8 cellular contexts compared by ENCODE assay signal in genomic region chr1:174990382-174990999, GRCh38. TPM values are rescaled to one million over a fixed set of nuclear protein-coding genes. Genes with fewer than 3 reads are reported as not detected.
DNase-seq lines count a peak whose midpoint lies in the region; ATAC-seq and TF ChIP-seq lines count a peak whose summit lies in the region.

No MANE protein-coding gene starts in this region.

- H3K36me3 ChIP-seq in SJSA1 (no peaks in the 10 kb centered on the region; the same call in 1 of the 2 replicates), GM23338 (ENCODE audit: insufficient read depth) (peaks cover 44% of the 10 kb centered on the region)

- H3K27ac Mint-ChIP-seq in GM23338 = no peak overlapping the region

- no peaks in the 10 kb centered on the region for H3K9me2 ChIP-seq in GM23338 (ENCODE audit: insufficient read depth)

- H2AFZ ChIP-seq in GM23338 = no peak overlapping the region

- H3K4me1 Mint-ChIP-seq in GM23338 = no peaks in the 10 kb centered on the region; the same call in 2 of the 3 replicates

- peak overlapping the region; percentile 69 for H3K27ac ChIP-seq in SJSA1
- H3K27ac ChIP-seq in GM23338 (ENCODE audit: low read depth) = no peak overlapping the region

- no peak overlapping the region for H3K4me2 ChIP-seq in GM23338

- H3K36me3 Mint-ChIP-seq in GM23338 (ENCODE audit: low read depth) = peaks cover 54% of the 10 kb centered on the region

- H4K20me1 ChIP-seq in GM23338 (replicated peaks; ENCODE audit: insufficient read depth) = no peaks in the 10 kb centered on the region; the same call in 1 of the 2 replicates

- H3K4me3 ChIP-seq in SJSA1 (peak overlapping the region; percentile 27), epithelial cell of proximal tubule (ENCODE audit: low read depth, low read length) (peak overlapping the region; percentile 58), GM23338 (no peak overlapping the region)

- TF ChIP-seq CTCF in epithelial cell of proximal tubule (conservative IDR thresholded peaks at IDR 0.05; ENCODE audit: low read depth, low read length) = no peak
- no peak for TF ChIP-seq CTCF in omental fat pad (IDR thresholded peaks at IDR 0.05)
- no peak for TF ChIP-seq CTCF in GM23338 (conservative IDR thresholded peaks at IDR 0.05; ENCODE audit: low read depth in 2 of 2)

- peaks cover 26% of the 10 kb centered on the region; the same call in 1 of the 2 replicates for H3F3A ChIP-seq in GM23338 (replicated peaks; ENCODE audit: low read depth)

- peak; percentile 70 for DNase-seq in Caki2 (ENCODE audit: low read depth)
- peak in 1 of 2 experiments; percentile 70 for DNase-seq in SJSA1 (ENCODE audit: low read depth in 1 of 2, low spot score in 2 of 2)
- no peak for DNase-seq in epithelial cell of proximal tubule (ENCODE audit: low read depth)
- no peak for DNase-seq in omental fat pad (ENCODE audit: low spot score)
- no peak for DNase-seq in GM23338 (ENCODE audit: low spot score)

- peaks cover 2% of the 10 kb centered on the region; the same call in 1 of the 2 replicates for H3K79me2 ChIP-seq in GM23338 (replicated peaks; ENCODE audit: insufficient read depth)

- H3K9me3 Mint-ChIP-seq in GM23338 = no peaks in the 10 kb centered on the region

- no peak overlapping the region for H3K4me3 Mint-ChIP-seq in GM23338

- ATAC-seq in HG03108 (IDR thresholded peaks at IDR 0.05; ENCODE audit: unreplicated experiment) (peak; percentile 52), omental fat pad (ENCODE audit: low FRiP score) (peak; percentile 91), HG03196 (IDR thresholded peaks at IDR 0.05; ENCODE audit: unreplicated experiment) (no peak), HG02763 (IDR thresholded peaks at IDR 0.05; ENCODE audit: unreplicated experiment) (no peak), GM23338 (no peak)

- H3K4me1 ChIP-seq in SJSA1 (replicated peaks) (peaks cover 58% of the 10 kb centered on the region), GM23338 (ENCODE audit: insufficient read depth) (no peaks in the 10 kb centered on the region)

- H3K9me3 ChIP-seq in SJSA1 (replicated peaks) = no peaks in the 10 kb centered on the region

- in situ Hi-C loops in Caki2 (cut with HindIII; ENCODE audit: low pct_unique_long_range_greater_than_20kb, low sequenced_read_pairs) = no loop called here

- peaks cover 2% of the 10 kb centered on the region for H3K27me3 Mint-ChIP-seq in GM23338 (ENCODE audit: insufficient read depth, low read depth, poor library complexity)

- H3K27me3 ChIP-seq in SJSA1 (replicated peaks) (no peaks in the 10 kb centered on the region), GM23338 (ENCODE audit: insufficient read depth) (no peaks in the 10 kb centered on the region)

TF ChIP-seq in GM23338, 12 proteins besides CTCF, POLR2A, EP300 and RAD21 (continues in another document):
- TF ChIP-seq REST (IDR thresholded peaks at IDR 0.05; ENCODE audit: unreplicated experiment) (no peak), NANOG (IDR thresholded peaks at IDR 0.05; ENCODE audit: borderline replicate concordance) (no peak), EZH2 (IDR thresholded peaks at IDR 0.05; ENCODE audit: low read depth, unreplicated experiment) (no peak), JUNB (IDR thresholded peaks at IDR 0.05; ENCODE audit: unreplicated experiment) (no peak), EZH2phosphoT487 (IDR thresholded peaks at IDR 0.05; ENCODE audit: unreplicated experiment) (no peak), POLR2AphosphoS5 (IDR thresholded peaks at IDR 0.05; ENCODE audit: low read depth) (no peak), ZNF331 (CRISPR knock-in tag; IDR thresholded peaks at IDR 0.05; ENCODE audit: low read depth) (no peak), CREB1 (CRISPR knock-in tag; IDR thresholded peaks at IDR 0.05; ENCODE audit: low read depth) (no peak)

RNA-seq across cellular contexts. Expression of gene CACYBP, which starts 9.3 kb away (rescaled TPM):
- total RNA-seq in Caki2 (2014; rRNA removed; shearing (Covaris generic); ENCODE audit: low replicate concordance) = 120 and 196 TPM in 2 replicates
- total RNA-seq in SJSA1 (2014; rRNA removed; shearing (Covaris generic)) = 376 and 566 TPM in 2 replicates
- total RNA-seq in epithelial cell of proximal tubule (156 and 236 TPM in 2 replicates), omental fat pad (100 to 1,000 TPM in 2 of 4 donors, 10 to 100 TPM in 2; 53.2 to 149 (median 89.1) TPM)
- total RNA-seq in GM23338 (2014; rRNA removed; shearing (Covaris generic)) = 186 and 209 TPM in 2 replicates
- 331 and 453 TPM in 2 replicates for polyA plus RNA-seq in GM23338 (2016; fragmentation: Nextera tagmentation; extraction: Ambion mirVana)

RNA-seq across cellular contexts. Expression of gene MRPS14, which starts 32.7 kb away (rescaled TPM):
- 11.5 and 17.6 TPM in 2 replicates for total RNA-seq in Caki2 (2014; rRNA removed; shearing (Covaris generic); ENCODE audit: low replicate concordance)
- total RNA-seq in SJSA1 (2014; rRNA removed; shearing (Covaris generic)) = 28.9 and 33.6 TPM in 2 replicates
- total RNA-seq in epithelial cell of proximal tubule (16.7 and 18.3 TPM in 2 replicates), omental fat pad (10 to 100 TPM; 14.9 to 37.0 (median 23.5) TPM)
- total RNA-seq in GM23338 (2014; rRNA removed; shearing (Covaris generic)) = 18.5 and 21.7 TPM in 2 replicates
- 75.7 and 77.7 TPM in 2 replicates for polyA plus RNA-seq in GM23338 (2016; fragmentation: Nextera tagmentation; extraction: Ambion mirVana)

Comparison
In these comparisons a context has a peak if more than half of its experiments do, and no peak if none do; other contexts are left out.
1. ATAC-seq: peak in HG03108 (single experiment) and omental fat pad (single experiment); none in HG03196 (single experiment), HG02763 (single experiment) and GM23338 (single experiment).